18 cellular contexts compared by ENCODE assay signal in genomic region chr5:5615569-5615968, GRCh38.
"Had no signal": no experiment of that assay in that cellular context is flagged by ENCODE, and none has a peak within 500 bp of the region (broad histone marks: within the 10 kb centered on the region; RNA-seq: fewer than 3 reads in every experiment).

No MANE protein-coding gene starts in this region.

- DNase-seq: activated B cell treated with CpG ODN at 0.5 μM for 24 hours; activated CD4-positive, alpha-beta memory T cell treated with anti-CD3 and anti-CD28 coated beads, Interleukin-2, amount 10 ng/mL, durations not matched to agents 7 days and 5 days; activated CD4-positive, alpha-beta T cell treated with anti-CD3 and anti-CD28 coated beads for 4 hours; activated CD8-positive, alpha-beta memory T cell treated with anti-CD3 and anti-CD28 coated beads, Interleukin-2, amount 10 ng/mL, durations not matched to agents 7 days and 5 days; amniotic stem cell; effector CD4-positive, alpha-beta T cell; esophagus squamous epithelium; immature natural killer cell; kidney glomerular epithelial cell; left ventricle myocardium superior; psoas muscle; right cardiac atrium; stimulated activated CD4-positive, alpha-beta T cell treated with anti-CD3 and anti-CD28 coated beads, Interleukin-15, amount 100 ng/mL, for 24 hours; stimulated activated CD4-positive, alpha-beta T cell treated with anti-CD3 and anti-CD28 coated beads, Interleukin-4, amount 100 ng/mL, for 1 hour; stomach; T-helper 9 cell; trophoblast cell had no signal

- H3K9me3 ChIP-seq: esophagus squamous epithelium, psoas muscle had no signal

- ATAC-seq: activated CD8-positive, alpha-beta memory T cell treated with anti-CD3 and anti-CD28 coated beads, Interleukin-2, amount 10 ng/mL, durations not matched to agents 7 days and 5 days; left ventricle myocardium superior; psoas muscle; right cardiac atrium had no signal

- H3K27me3 ChIP-seq: esophagus squamous epithelium, stomach had no signal

- H3K4me3 ChIP-seq: esophagus squamous epithelium, psoas muscle, stomach had no signal

- H3K4me1 ChIP-seq: psoas muscle had no signal

- FAIRE-seq: endothelial cell of umbilical vein had no signal

- H3K36me3 ChIP-seq: esophagus squamous epithelium, stomach had no signal

- H3K27ac ChIP-seq: esophagus squamous epithelium, psoas muscle, stomach had no signal
